Comparison of ENCODE assay signal across 9 cellular contexts in the genomic region with DNA sequence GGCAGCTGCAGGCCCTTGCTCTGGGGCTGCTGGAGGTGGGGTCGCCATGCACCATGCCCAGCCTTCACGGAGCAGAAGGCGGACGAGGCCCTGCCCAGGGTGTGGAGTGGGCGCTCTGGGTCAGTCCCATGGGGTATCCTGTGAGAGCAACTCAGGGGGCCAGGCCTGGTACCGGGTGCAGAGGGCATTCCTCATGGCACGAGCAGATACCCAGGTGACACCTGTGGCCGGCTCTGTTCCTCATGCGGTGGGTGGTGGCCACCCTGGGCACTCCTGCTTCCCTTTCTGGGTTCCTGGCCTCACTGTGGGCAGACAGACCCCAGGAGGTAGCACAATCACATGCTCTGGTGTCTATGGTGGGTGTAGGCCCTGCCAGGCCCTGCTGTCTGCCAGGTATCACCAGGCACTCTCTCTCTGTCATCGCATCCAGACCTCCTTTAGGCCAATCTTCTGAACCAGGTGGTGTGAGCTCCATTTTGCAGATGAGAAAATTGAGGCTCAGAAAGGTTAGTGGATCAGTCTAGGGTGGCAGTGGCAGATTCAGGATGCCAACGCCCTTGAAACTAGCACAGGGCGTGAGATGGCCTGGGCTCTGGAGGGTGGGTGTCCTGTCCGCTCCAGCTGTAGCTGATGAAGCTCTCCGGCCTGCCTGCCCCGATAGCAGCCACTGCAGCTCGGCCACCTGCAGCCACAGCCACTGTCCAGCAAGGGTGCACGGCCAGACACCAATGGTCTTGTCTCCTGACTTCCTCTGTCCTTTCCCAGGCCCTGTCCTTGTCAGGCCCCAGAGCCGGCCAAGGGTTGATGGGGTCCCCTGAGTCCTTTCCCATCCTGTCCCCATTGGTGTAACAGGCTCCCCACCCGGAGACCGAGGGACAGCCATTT. TPM values are rescaled to one million over a fixed set of nuclear protein-coding genes. Genes with fewer than 3 reads are reported as not detected.
DNase-seq lines count a peak whose midpoint lies in the region; ATAC-seq, FAIRE-seq and TF ChIP-seq lines count a peak whose summit lies in the region.
"Had no signal": no experiment of that assay in that cellular context is flagged by ENCODE, and none has a peak within 500 bp of the region (broad histone marks: within the 10 kb centered on the region; RNA-seq: fewer than 3 reads in every experiment).

No MANE protein-coding gene starts in this region.

- no peak overlapping the region for H3K4ac ChIP-seq in H1 (replicated peaks; ENCODE audit: insufficient read length, low read depth, low read length)

- no peak for TF ChIP-seq POLR2A in H1 (IDR thresholded peaks at IDR 0.05; ENCODE audit: control extremely low read depth in 1 of 2, low read depth in 2 of 2, low read length in 2 of 2)

- H3K79me1 ChIP-seq in H1 (ENCODE audit: low read depth, low read length) = peaks cover 26% of the 10 kb centered on the region

- 0 out of 2 replicates have a peak overlapping the region, but pooled peaks have one; percentile 5 for H2BK15ac ChIP-seq in H1 (ENCODE audit: low read length)

- ATAC-seq in PC-3 = no peak

- no peak overlapping the region for H4K5ac ChIP-seq in H1 (ENCODE audit: insufficient read length, low read depth, low read length)

- H2BK5ac ChIP-seq in H1 (ENCODE audit: low read depth, low read length) = peak overlapping the region; percentile 71; the same call in 1 of the 2 replicates

- H3K36me3 ChIP-seq in PC-3 (ENCODE audit: low read depth, low read length) = no peaks in the 10 kb centered on the region
- no peaks in the 10 kb centered on the region for H3K36me3 ChIP-seq in H1 (ENCODE audit: control insufficient read depth in 2 of 4, insufficient read depth in 4 of 4, low read length in 3 of 4)
- H3K36me3 ChIP-seq in neutrophil = peaks cover 28% of the 10 kb centered on the region

- H4K20me1 ChIP-seq in PC-3 (ENCODE audit: low read length) (no peaks in the 10 kb centered on the region), H1 (replicated peaks in 1 of 2; ENCODE audit: control insufficient read depth in 1 of 2, insufficient read depth in 2 of 2, low read length in 2 of 2) (peaks cover 11 to 35% of the 10 kb centered on the region in 2 experiments)

- H4K8ac ChIP-seq in H1 (ENCODE audit: extremely low read depth, insufficient read depth, low read length) = peak overlapping the region; percentile 69

- H3K18ac ChIP-seq in H1 (ENCODE audit: extremely low read depth, low read length) = no peak overlapping the region; the same call in 1 of the 2 replicates

- H3K9ac ChIP-seq in PC-3 (ENCODE audit: low read length) (peak overlapping the region; percentile 85), H1 (replicated peaks in 1 of 4; ENCODE audit: extremely low read depth in 1 of 4, low read depth in 3 of 4, low read length in 3 of 4) (no peak overlapping the region)

- H3K9me3 ChIP-seq in PC-3 (ENCODE audit: low read length) (no peaks in the 10 kb centered on the region), H1 (ENCODE audit: insufficient read depth in 2 of 2, low read depth in 1 of 2, low read length in 1 of 2) (no peaks in the 10 kb centered on the region), neutrophil (no peaks in the 10 kb centered on the region)
- H3K9me3 ChIP-seq: mucosa of descending colon had no signal

- no peak overlapping the region for H2BK20ac ChIP-seq in H1 (ENCODE audit: low read length)

- H3K27me3 ChIP-seq in PC-3 (ENCODE audit: low read length) (no peaks in the 10 kb centered on the region), H1 (replicated peaks in 1 of 4; ENCODE audit: control insufficient read depth in 3 of 4, extremely low read depth in 1 of 4, insufficient read depth in 3 of 4, low read length in 3 of 4) (no peaks in the 10 kb centered on the region), neutrophil (no peaks in the 10 kb centered on the region)

- peak overlapping the region; percentile 59; the same call in 1 of the 2 replicates for H2AFZ ChIP-seq in PC-3 (ENCODE audit: low read length)
- H2AFZ ChIP-seq in H1 (ENCODE audit: low read length) = no peak overlapping the region

- H3K79me2 ChIP-seq in PC-3 (ENCODE audit: low read length) (peaks cover 27% of the 10 kb centered on the region), H1 (ENCODE audit: control insufficient read depth in 1 of 2, insufficient read depth in 2 of 2, low read length in 2 of 2) (peaks cover 0 to 62% of the 10 kb centered on the region in 2 experiments; a peak in 2 of 4 replicates)

- TF ChIP-seq CTCF in PC-3 (conservative IDR thresholded peaks at IDR 0.05; ENCODE audit: low read depth, low read length) (no peak), H1 (IDR thresholded peaks at IDR 0.05; ENCODE audit: control extremely low read depth in 1 of 3, insufficient read depth in 1 of 3, low read depth in 1 of 3, low read length in 3 of 3) (no peak), neutrophil (IDR thresholded peaks at IDR 0.05) (no peak)

- peak overlapping the region; percentile 19 for H4K91ac ChIP-seq in H1 (replicated peaks; ENCODE audit: insufficient read length, low read length)

- H2BK120ac ChIP-seq in H1 (replicated peaks; ENCODE audit: low read depth, low read length) = no peak overlapping the region

- no peak for FAIRE-seq in H1 (lab: Jason Lieb, UNC)

- DNase-seq in CD1c-positive myeloid dendritic cell (ENCODE audit: extremely low spot score) (peak; percentile 25), PC-3 (no peak), H1 (ENCODE audit: low read depth in 1 of 2, low spot score in 2 of 2) (no peak), NCI-H2107 (lab: John Stamatoyannopoulos, UW) (no peak), HUDEP-2 (lab: John Stamatoyannopoulos, UW; ENCODE audit: unreplicated experiment in 76 of 76) (no peak), occipital lobe (lab: John Stamatoyannopoulos, UW) (no peak), NCI-H1092 (lab: John Stamatoyannopoulos, UW) (no peak)
- DNase-seq: mucosa of descending colon had no signal

- no peaks in the 10 kb centered on the region for H3K9me2 ChIP-seq in PC-3 (replicated peaks; ENCODE audit: low read length)

- no peak overlapping the region for H3K56ac ChIP-seq in H1 (replicated peaks; ENCODE audit: insufficient read length, low read depth, low read length)

- peak overlapping the region; percentile 97 for H3K27ac ChIP-seq in PC-3 (ENCODE audit: low read length)
- H3K27ac ChIP-seq in H1 (ENCODE audit: low read depth, low read length) = peak overlapping the region; percentile 57
- H3K27ac ChIP-seq in neutrophil = peak overlapping the region; percentile 88

- H3K23me2 ChIP-seq in H1 (ENCODE audit: low read depth, low read length) = no peaks in the 10 kb centered on the region

- H3K23ac ChIP-seq in H1 (ENCODE audit: insufficient read length) = no peak overlapping the region

- H3K4me3 ChIP-seq in PC-3 (ENCODE audit: low read length) = no peak overlapping the region
- no peak overlapping the region for H3K4me3 ChIP-seq in H1 (ENCODE audit: extremely low read depth in 1 of 4, insufficient read depth in 2 of 4, low read depth in 3 of 4, low read length in 4 of 4)
- peak overlapping the region; percentile 58 to 69 for H3K4me3 ChIP-seq in neutrophil (ENCODE audit: low read depth in 1 of 2, low read length in 1 of 2)
- H3K4me3 ChIP-seq: mucosa of descending colon had no signal

- H2AK5ac ChIP-seq in H1 (ENCODE audit: low read depth, low read length) = no peak overlapping the region

- TF ChIP-seq RAD21 in H1 (IDR thresholded peaks at IDR 0.05 in 1 of 2, conservative IDR thresholded peaks at IDR 0.05 in 1 of 2; ENCODE audit: low read depth in 2 of 2, low read length in 2 of 2) = no peak

- H3F3A ChIP-seq in PC-3 (ENCODE audit: low read length, unreplicated experiment) = no peaks in the 10 kb centered on the region

- CTCF ChIA-PET in PC-3 (lab: Charles Lee) (no interaction called here), H1 (lab: Charles Lee; ENCODE audit: partially characterized antibody) (interaction anchor here (1.0 to 44.5 kb wide), 6 partner anchors 3 to 48 kb away, joined by 3 to 1004 read pairs (median 8); partner anchors contain the start of genes DGKZ and MDK)

- POLR2A ChIA-PET in PC-3 (lab: Charles Lee; ENCODE audit: unreplicated experiment) = no interaction called here
- POLR2A ChIA-PET in H1 (lab: Charles Lee; ENCODE audit: partially characterized antibody) = interaction anchor here (1.4 to 7.8 kb wide), 2 partner anchors 12 to 21 kb away, joined by 4 to 69 read pairs; partner anchors contain the start of gene DGKZ

- BruUV-seq in PC-3 (replicated peaks; lab: Mats Ljungman, UMichigan) = TSS peak; percentile 57

- peak overlapping the region; percentile 84 for H3K4me2 ChIP-seq in PC-3 (ENCODE audit: low read length)
- no peak overlapping the region for H3K4me2 ChIP-seq in H1 (ENCODE audit: insufficient read depth in 1 of 2, low read depth in 2 of 2, low read length in 2 of 2)

- TF ChIP-seq EP300 in H1 (IDR thresholded peaks at IDR 0.05; ENCODE audit: borderline replicate concordance in 1 of 2, low read depth in 2 of 2, low read length in 2 of 2) = no peak

- WGBS in H1 (ENCODE audit: extremely low coverage in 1 of 2, insufficient coverage in 1 of 2, insufficient read length in 1 of 2, insufficient replicate concordance in 2 of 2, low coverage in 1 of 2, low lambda C conversion rate in 2 of 2, missing lambda C conversion rate in 1 of 2), 2 experiments = 91% methylated on average over 17 of the region's 20 CpGs; no CpG with 5 or more reads in 1 of the 2 experiments

- H3K4me1 ChIP-seq in PC-3 (ENCODE audit: insufficient read depth, low read length) (peaks cover 26% of the 10 kb centered on the region), H1 (replicated peaks in 1 of 4; ENCODE audit: control insufficient read depth in 3 of 4, insufficient read depth in 4 of 4, low read length in 3 of 4) (peaks cover 0 to 24% (median 14%) of the 10 kb centered on the region in 4 experiments; a peak in 6 of 7 replicates), neutrophil (ENCODE audit: control insufficient read depth in 1 of 2, insufficient read depth in 1 of 2, low read depth in 1 of 2, low read length in 1 of 2) (peaks cover 71 to 80% of the 10 kb centered on the region in 2 experiments)

- peak overlapping the region; percentile 4; the same call in 1 of the 2 replicates for H2BK12ac ChIP-seq in H1 (ENCODE audit: low read depth, low read length)

- intact Hi-C loops in PC-3 (cut with micrococcal nuclease) = loop anchor here (2.0 kb wide), 1 partner anchor 14 kb away; no protein-coding TSS in a partner anchor

- H3K14ac ChIP-seq in H1 (ENCODE audit: insufficient read length) = no peak overlapping the region

RNA-seq across cellular contexts. Expression of gene DGKZ, which starts 15.1 kb away (rescaled TPM):
- total RNA-seq in PC-3 (2014; rRNA removed) (70.2 and 91.0 TPM in 2 replicates), occipital lobe (33.5 TPM)
- total RNA-seq in H1 (2021; fragmentation: NEBNext Ultra II Directional; extraction: Animal tissue kit (Norgen Biotek cat#: 25700)) = 84.4 and 88.5 TPM in 2 replicates
- polyA plus RNA-seq in H1 (2011; rRNA removed) = 184 and 262 TPM in 2 replicates
- 118 TPM for polyA plus RNA-seq in H1 (2011; cell fraction: cytosol; rRNA removed)
- polyA plus RNA-seq in H1 (2011; cell fraction: nucleus; rRNA removed) = 335 TPM
- polyA plus RNA-seq in H1 (2012, experiment 1 of 2) = 56.9 to 93.0 TPM (median 85.7 TPM) in 4 replicates
- 72.1 TPM for polyA plus RNA-seq in H1 (2012, experiment 2 of 2)
- polyA plus RNA-seq in H1 (2013, experiment 1 of 2) = 92.3 TPM
- 81.6 TPM for polyA plus RNA-seq in H1 (2013, experiment 2 of 2)
- 58.7 and 67.4 TPM in 2 replicates for polyA minus RNA-seq in H1 (2011; rRNA and poly(A)+ RNA removed)
- polyA minus RNA-seq in H1 (2011; cell fraction: cytosol; rRNA and poly(A)+ RNA removed) = 72.8 TPM
- 103 TPM for polyA minus RNA-seq in H1 (2011; cell fraction: nucleus; rRNA and poly(A)+ RNA removed)

RNA-seq across cellular contexts. Expression of gene MDK, which starts 19.1 kb away (rescaled TPM):
- 184 and 232 TPM in 2 replicates for total RNA-seq in PC-3 (2014; rRNA removed)
- total RNA-seq in H1 (2021; fragmentation: NEBNext Ultra II Directional; extraction: Animal tissue kit (Norgen Biotek cat#: 25700)) = 309 and 338 TPM in 2 replicates
- 606 and 948 TPM in 2 replicates for polyA plus RNA-seq in H1 (2011; rRNA removed)
- 870 TPM for polyA plus RNA-seq in H1 (2011; cell fraction: cytosol; rRNA removed)
- polyA plus RNA-seq in H1 (2011; cell fraction: nucleus; rRNA removed) = 559 TPM
- 605 to 743 TPM (median 671 TPM) in 4 replicates for polyA plus RNA-seq in H1 (2012, experiment 1 of 2)
- 841 TPM for polyA plus RNA-seq in H1 (2012, experiment 2 of 2)
- polyA plus RNA-seq in H1 (2013, experiment 1 of 2) = 949 TPM
- 1,178 TPM for polyA plus RNA-seq in H1 (2013, experiment 2 of 2)
- polyA minus RNA-seq in H1 (2011; rRNA and poly(A)+ RNA removed) = 84.3 and 125 TPM in 2 replicates
- 189 TPM for polyA minus RNA-seq in H1 (2011; cell fraction: cytosol; rRNA and poly(A)+ RNA removed)
- polyA minus RNA-seq in H1 (2011; cell fraction: nucleus; rRNA and poly(A)+ RNA removed) = 88.1 TPM
- total RNA-seq in occipital lobe = 15.1 TPM

RNA-seq across cellular contexts. Expression of gene CHRM4, which starts 29.2 kb away (rescaled TPM):
- total RNA-seq in PC-3 (2014; rRNA removed) (not detected in 2 replicates), occipital lobe (0.78 TPM)
- total RNA-seq in H1 (2021; fragmentation: NEBNext Ultra II Directional; extraction: Animal tissue kit (Norgen Biotek cat#: 25700)) = 0.63 and 1.1 TPM in 2 replicates
- polyA plus RNA-seq in H1 (2011; rRNA removed) = 1.3 and 2.2 TPM in 2 replicates
- 0.98 TPM for polyA plus RNA-seq in H1 (2011; cell fraction: cytosol; rRNA removed)
- 1.1 TPM for polyA plus RNA-seq in H1 (2011; cell fraction: nucleus; rRNA removed)
- 0.30 to 1.0 TPM (median 0.96 TPM) in 4 replicates for polyA plus RNA-seq in H1 (2012, experiment 1 of 2)
- 0.66 TPM for polyA plus RNA-seq in H1 (2012, experiment 2 of 2)
- 0.73 TPM for polyA plus RNA-seq in H1 (2013, experiment 1 of 2)
- polyA plus RNA-seq in H1 (2013, experiment 2 of 2) = 0.68 TPM
- polyA minus RNA-seq in H1 (2011; rRNA and poly(A)+ RNA removed) = 1.6 and 1.9 TPM in 2 replicates
- not detected for polyA minus RNA-seq in H1 (2011; cell fraction: cytosol; rRNA and poly(A)+ RNA removed)
- polyA minus RNA-seq in H1 (2011; cell fraction: nucleus; rRNA and poly(A)+ RNA removed) = 1.1 TPM

Comparison
In these comparisons a context has a peak if more than half of its experiments do, and no peak if none do; other contexts are left out.
1. H3K4me3 ChIP-seq: peak in neutrophil (2 of 2); none in PC-3 (single experiment) and H1 (0 of 4).
2. RNA of gene MDK, which starts 19.1 kb away (total RNA-seq): 309 to 338 TPM in H1 and 184 to 232 TPM in PC-3; 15.1 TPM in occipital lobe (single experiment); every median in the first group is over 10 times any median in the second.
3. Peak in every context shown above with its lines, with median percentiles within 50 percentile points of each other: H3K27ac ChIP-seq.